In genomic region chr18:45448871-45449270, GRCh38 we compare ENCODE assay signal across 21 cellular contexts.
DNase-seq lines count a peak whose midpoint lies in the region; ATAC-seq and TF ChIP-seq lines count a peak whose summit lies in the region.
"Had no signal": no experiment of that assay in that cellular context is flagged by ENCODE, and none has a peak within 500 bp of the region (broad histone marks: within the 10 kb centered on the region; RNA-seq: fewer than 3 reads in every experiment).

No MANE protein-coding gene starts in this region.

- H3K9ac ChIP-seq in Loucy (ENCODE audit: low read depth, low read length, poor library complexity, severe bottlenecking): peak overlapping the region; percentile 4
- H3K9ac ChIP-seq in stomach smooth muscle (ENCODE audit: low read length in 2 of 2): no peak overlapping the region
- H3K9ac ChIP-seq: parathyroid adenoma had no signal

- ATAC-seq in left lung (no peak), HG02642 (IDR thresholded peaks at IDR 0.05; ENCODE audit: poor library complexity, unreplicated experiment) (no peak), GM18861 (IDR thresholded peaks at IDR 0.05; ENCODE audit: unreplicated experiment) (no peak)
- ATAC-seq: GM23338, natural killer cell, Panc1 had no signal

- intact Hi-C loops in left lung (cut with DNase I): no loop called here

- H4K20me1 ChIP-seq in Loucy (ENCODE audit: insufficient read depth, low read length, poor library complexity, severe bottlenecking): no peaks in the 10 kb centered on the region

- H3K4me1 ChIP-seq in Loucy (ENCODE audit: insufficient read depth, low read length, poor library complexity, severe bottlenecking) (peaks cover 44% of the 10 kb centered on the region), left lung (no peaks in the 10 kb centered on the region), stomach smooth muscle (ENCODE audit: control insufficient read depth, insufficient read depth, low read length) (peaks cover 11% of the 10 kb centered on the region)
- H3K4me1 ChIP-seq: parathyroid adenoma had no signal

- H3K4me2 ChIP-seq in Loucy (ENCODE audit: low read depth, low read length, poor library complexity, severe bottlenecking): no peak overlapping the region
- H3K4me2 ChIP-seq: GM23338, smooth muscle cell had no signal

- H3K9me3 ChIP-seq in Loucy (ENCODE audit: insufficient read depth, low read depth, low read length): no peaks in the 10 kb centered on the region
- no peaks in the 10 kb centered on the region for H3K9me3 ChIP-seq in left lung
- H3K9me3 ChIP-seq in stomach smooth muscle (ENCODE audit: control insufficient read depth in 2 of 2, low read length in 2 of 2): no peaks in the 10 kb centered on the region

- H3K27me3 ChIP-seq in Loucy (ENCODE audit: insufficient read depth, low read length, poor library complexity, severe bottlenecking) (no peaks in the 10 kb centered on the region), left lung (no peaks in the 10 kb centered on the region), stomach smooth muscle (ENCODE audit: control insufficient read depth in 1 of 2, insufficient read depth in 2 of 2, low read length in 2 of 2) (no peaks in the 10 kb centered on the region)
- H3K27me3 ChIP-seq: brain microvascular endothelial cell had no signal

- no peaks in the 10 kb centered on the region for H3K36me3 ChIP-seq in Loucy (ENCODE audit: insufficient read depth, low read length)
- no peaks in the 10 kb centered on the region for H3K36me3 ChIP-seq in left lung
- no peaks in the 10 kb centered on the region for H3K36me3 ChIP-seq in stomach smooth muscle (ENCODE audit: control insufficient read depth in 2 of 2, insufficient read depth in 2 of 2, low read length in 2 of 2)
- H3K36me3 ChIP-seq: brain microvascular endothelial cell had no signal

- DNase-seq in SHP77 treated with DMSO at 0.1 percent for 48 hours (lab: John Stamatoyannopoulos, UW) (peak; percentile 34), left lung (no peak), NCI-H1048 (lab: John Stamatoyannopoulos, UW) (no peak)
- DNase-seq: activated CD8-positive, alpha-beta memory T cell treated with anti-CD3 and anti-CD28 coated beads, Interleukin-2, amount 50 U/mL, for 48 hours; activated effector memory CD4-positive, alpha-beta T cell treated with Interleukin-2 at 50 U/mL for 16 hours; brain microvascular endothelial cell; cortex of kidney; KBM-7; natural killer cell; NCI-H187 treated with DMSO at 0.1 percent for 48 hours; NK-92 treated with Interleukin-12 subunit alpha and Interleukin-12 subunit beta, amount 100 ng/mL, for 24 hours; stimulated activated CD4-positive, alpha-beta T cell treated with anti-CD3 and anti-CD28 coated beads, Interleukin-4, amount 100 ng/mL, for 24 hours had no signal

- H3K79me2 ChIP-seq in Loucy (ENCODE audit: insufficient read depth, low read length): no peaks in the 10 kb centered on the region
- H3K79me2 ChIP-seq: parathyroid adenoma had no signal

- peak overlapping the region; percentile 33 to 76 for H3K27ac ChIP-seq in left lung
- peak overlapping the region; percentile 53 for H3K27ac ChIP-seq in stomach smooth muscle (ENCODE audit: low read length)
- H3K27ac ChIP-seq: brain microvascular endothelial cell, parathyroid adenoma, SK-N-MC had no signal

- TF ChIP-seq CTCF in Loucy (conservative IDR thresholded peaks at IDR 0.05; ENCODE audit: low read length) (no peak), left lung (IDR thresholded peaks at IDR 0.05) (no peak)

- H3K4me3 ChIP-seq in Loucy (ENCODE audit: low read length, poor library complexity, severe bottlenecking) (no peak overlapping the region), left lung (no peak overlapping the region), stomach smooth muscle (ENCODE audit: low read length in 2 of 2) (no peak overlapping the region)
- H3K4me3 ChIP-seq: GM23338, SK-N-MC, smooth muscle cell had no signal

- H3K9me2 ChIP-seq in Loucy (replicated peaks; ENCODE audit: low read depth, low read length): no peaks in the 10 kb centered on the region

- H3F3A ChIP-seq in Loucy (ENCODE audit: low read depth): no peaks in the 10 kb centered on the region

- H2AFZ ChIP-seq in Loucy (ENCODE audit: low read length): peak overlapping the region; percentile 29; the same call in 1 of the 2 replicates
- H2AFZ ChIP-seq: GM23338 had no signal
